ENCODE assay signal across 30 cellular contexts in the genomic region with DNA sequence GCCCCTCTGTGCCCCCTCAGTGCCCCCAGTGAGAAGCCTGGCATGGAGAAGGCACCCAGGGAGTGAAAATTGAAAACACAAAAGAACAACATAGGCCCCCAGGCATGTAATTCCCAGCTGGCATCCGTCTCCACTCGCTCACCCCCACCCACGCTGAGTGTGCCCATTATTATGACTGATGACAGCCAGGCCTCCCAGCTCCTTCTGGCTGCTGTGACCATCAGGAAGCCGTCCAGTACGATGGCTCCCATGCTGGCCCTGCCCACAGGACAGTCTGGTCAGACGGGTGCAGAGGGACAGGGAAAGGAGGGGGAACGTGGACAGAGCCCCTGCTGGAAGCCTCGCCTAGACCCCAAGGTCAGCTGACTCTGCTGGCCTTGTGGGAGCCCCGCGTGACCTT. TPM values are rescaled to one million over a fixed set of nuclear protein-coding genes. Genes with fewer than 3 reads are reported as not detected.
"Had no signal": no experiment of that assay in that cellular context is flagged by ENCODE, and none has a peak within 500 bp of the region (broad histone marks: within the 10 kb centered on the region; RNA-seq: fewer than 3 reads in every experiment).

No MANE protein-coding gene starts in this region.

- DNase-seq: kidney; left colon; left lung; lower lobe of right lung; mammary epithelial cell; mesendoderm; naive B cell; natural killer cell; nephron progenitor cell; nucleus accumbens; pancreas; posterior cingulate gyrus; right cardiac atrium; stimulated activated CD4-positive, alpha-beta T cell treated with anti-CD3 and anti-CD28 coated beads, Interleukin-12 subunit alpha, Interleukin-12 subunit beta, amount 100 ng/mL, for 4 hours; stimulated activated CD4-positive, alpha-beta T cell treated with anti-CD3 and anti-CD28 coated beads, Interleukin-15, amount 100 ng/mL, for 24 hours; stimulated activated CD4-positive, alpha-beta T cell treated with anti-CD3 and anti-CD28 coated beads, Interleukin-2, amount 100 ng/mL, for 24 hours; stimulated activated CD4-positive, alpha-beta T cell treated with anti-CD3 and anti-CD28 coated beads, Interleukin-4, amount 100 ng/mL, for 1 hour; stimulated activated naive B cell treated with anti-CD40 and anti-IgM and Interleukin-4, amounts not matched to agents 10 μg/mL and 1 μg/mL and 100 μg/mL, for 72 hours; stimulated activated naive CD8-positive, alpha-beta T cell treated with anti-CD3 and anti-CD28 coated beads, Interleukin-15, Interleukin-2, amounts not matched to agents 100 U/mL and 50 U/mL, for 24 hours; stomach; testis; thyroid gland; transverse colon had no signal

- H3K4me1 ChIP-seq: lower lobe of right lung, pancreas, stomach, testis, thyroid gland had no signal

- H3K36me3 Mint-ChIP-seq: mesothelial cell of epicardium; naive B cell; natural killer cell; stimulated activated naive B cell treated with anti-CD40 and anti-IgM and Interleukin-4, amounts not matched to agents 10 μg/mL and 1 μg/mL and 100 μg/mL, for 72 hours had no signal

- H3K27ac Mint-ChIP-seq: mesothelial cell of epicardium; naive B cell; natural killer cell; nephron progenitor cell; stimulated activated naive B cell treated with anti-CD40 and anti-IgM and Interleukin-4, amounts not matched to agents 10 μg/mL and 1 μg/mL and 100 μg/mL, for 72 hours had no signal

- H3K4me1 Mint-ChIP-seq: naive B cell had no signal

- H3K9me3 ChIP-seq: left lung, lower lobe of right lung, pancreas, prostate gland, stomach, testis, thyroid gland, transverse colon, upper lobe of left lung, vagina had no signal

- H2AFZ ChIP-seq: hepatocyte had no signal

- H3K79me2 ChIP-seq: hepatocyte had no signal

- H3K4me3 ChIP-seq: hepatocyte, left lung, lower lobe of right lung, pancreas, prostate gland, skin epidermis, stomach, testis, thyroid gland, transverse colon, upper lobe of left lung, vagina had no signal

- H3K4me3 Mint-ChIP-seq: mesothelial cell of epicardium; natural killer cell; nephron progenitor cell; stimulated activated naive B cell treated with anti-CD40 and anti-IgM and Interleukin-4, amounts not matched to agents 10 μg/mL and 1 μg/mL and 100 μg/mL, for 72 hours had no signal

- H3K27me3 ChIP-seq: hepatocyte, left lung, testis, thyroid gland, upper lobe of left lung, vagina had no signal

- H3K36me3 ChIP-seq: left lung, lower lobe of right lung, pancreas, prostate gland, stomach, thyroid gland, transverse colon, upper lobe of left lung, vagina had no signal

- H3K9me3 Mint-ChIP-seq: mesothelial cell of epicardium; naive B cell; natural killer cell; nephron progenitor cell; stimulated activated naive B cell treated with anti-CD40 and anti-IgM and Interleukin-4, amounts not matched to agents 10 μg/mL and 1 μg/mL and 100 μg/mL, for 72 hours had no signal

- H3K27ac ChIP-seq: hepatocyte, left lung, lower lobe of right lung, pancreas, prostate gland, skin epidermis, stomach, testis, thyroid gland, transverse colon, upper lobe of left lung, vagina had no signal

- ATAC-seq: left colon; left lung; lower lobe of right lung; natural killer cell; pancreas; right cardiac atrium; sciatic nerve; stimulated activated naive B cell treated with anti-CD40 and anti-IgM and Interleukin-4, amounts not matched to agents 10 μg/mL and 1 μg/mL and 100 μg/mL, for 72 hours; stimulated activated naive CD8-positive, alpha-beta T cell treated with anti-CD3 and anti-CD28 coated beads, Interleukin-15, Interleukin-2, amounts not matched to agents 100 U/mL and 50 U/mL, for 24 hours had no signal

- H3K4me2 ChIP-seq: hepatocyte had no signal

RNA-seq across cellular contexts. Expression of a gene that starts 30.0 kb away (rescaled TPM):
- total RNA-seq: vagina had no signal
